ENCODE assay signal across 21 cellular contexts in the genomic region with DNA sequence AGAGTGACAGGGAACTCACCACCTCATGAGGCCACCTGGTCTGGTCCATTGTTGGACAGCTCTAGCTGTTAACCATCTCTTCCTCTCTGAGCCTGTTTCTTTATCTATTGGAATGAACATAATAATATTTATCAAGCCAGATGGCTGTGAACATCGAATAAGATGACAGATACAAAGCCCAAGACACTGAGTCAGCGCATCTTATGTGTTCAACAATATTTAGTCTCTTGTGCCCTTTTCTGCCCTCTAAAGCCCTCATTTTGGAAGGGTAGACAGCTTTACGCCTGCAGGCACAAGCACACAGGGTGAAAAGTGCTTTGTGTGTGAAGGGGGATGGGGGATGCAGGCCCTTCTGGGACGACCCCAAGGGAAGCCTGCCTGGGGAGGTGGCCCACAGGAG.
"Had no signal": no experiment of that assay in that cellular context is flagged by ENCODE, and none has a peak within 500 bp of the region (broad histone marks: within the 10 kb centered on the region; RNA-seq: fewer than 3 reads in every experiment).

No MANE protein-coding gene starts in this region.

- H3K4me1 ChIP-seq: ascending aorta had no signal

- DNase-seq: activated B cell treated with CpG ODN at 0.5 μM for 24 hours; activated CD4-positive, alpha-beta T cell treated with anti-CD3 and anti-CD28 coated beads for 1 hour; activated CD4-positive, alpha-beta T cell treated with anti-CD3 and anti-CD28 coated beads, Interleukin-2, amount 10 ng/mL, durations not matched to agents 24 days and 14 days; activated CD8-positive, alpha-beta T cell treated with anti-CD3 and anti-CD28 coated beads for 36 hours; activated effector memory CD4-positive, alpha-beta T cell treated with Interleukin-2 at 50 U/mL for 16 hours; activated naive CD4-positive, alpha-beta T cell; activated naive CD8-positive, alpha-beta T cell treated with anti-CD3 and anti-CD28 coated beads, Interleukin-2, amount 50 U/mL, for 24 hours; activated T-cell treated with anti-CD3 and anti-CD28 coated beads, Interleukin-2, amount 50 U/mL, for 24 hours; amniotic stem cell; Karpas-422; NCI-H146; NCI-H187 treated with DMSO at 0.1 percent for 48 hours; NCI-H2081 treated with DMSO at 0.1 percent for 48 hours; NCI-H226; NCI-H526; SIG-M5 had no signal

- H3K9ac ChIP-seq: SK-N-SH had no signal

- FAIRE-seq: colon had no signal

- H3K9me3 ChIP-seq: ascending aorta, body of pancreas, SK-N-SH had no signal

- H3K4me3 ChIP-seq: ascending aorta, body of pancreas had no signal

- H3K27ac ChIP-seq: ascending aorta had no signal

- H3K27me3 ChIP-seq: ascending aorta, body of pancreas had no signal

- ATAC-seq: activated CD8-positive, alpha-beta T cell treated with anti-CD3 and anti-CD28 coated beads for 36 hours; activated naive CD4-positive, alpha-beta T cell treated with anti-CD3 and anti-CD28 coated beads, Interleukin-2, amount 50 U/mL, for 72 hours; activated naive CD8-positive, alpha-beta T cell treated with anti-CD3 and anti-CD28 coated beads, Interleukin-2, amount 50 U/mL, for 24 hours had no signal

- H3K4me2 ChIP-seq: SK-N-SH had no signal

- H3K36me3 ChIP-seq: ascending aorta had no signal
